In genomic region chr13:112799394-112799793, GRCh38 we compare ENCODE assay signal across 20 cellular contexts.
DNase-seq lines count a peak whose midpoint lies in the region; ATAC-seq, FAIRE-seq and TF ChIP-seq lines count a peak whose summit lies in the region.
"Had no signal": no experiment of that assay in that cellular context is flagged by ENCODE, and none has a peak within 500 bp of the region (broad histone marks: within the 10 kb centered on the region; RNA-seq: fewer than 3 reads in every experiment).

No MANE protein-coding gene starts in this region.

- H3K4me3 ChIP-seq in endothelial cell of umbilical vein (replicated peaks in 1 of 3; ENCODE audit: insufficient read depth in 1 of 3, low read depth in 1 of 3, low read length in 3 of 3) = no peak overlapping the region

- CTCF ChIA-PET in endothelial cell of umbilical vein (lab: Charles Lee) = no interaction called here

- H3K4me2 ChIP-seq in endothelial cell of umbilical vein (ENCODE audit: insufficient read depth, low read length) = no peak overlapping the region

- H3K36me3 ChIP-seq in endothelial cell of umbilical vein (ENCODE audit: control insufficient read depth in 2 of 2, extremely low read depth in 1 of 2, insufficient read depth in 2 of 2, low read length in 2 of 2) = no peaks in the 10 kb centered on the region
- H3K36me3 ChIP-seq: BE2C had no signal

- no peak for ATAC-seq in HG03439 (IDR thresholded peaks at IDR 0.05; ENCODE audit: unreplicated experiment)
- no peak for ATAC-seq in HG02642 (IDR thresholded peaks at IDR 0.05; ENCODE audit: poor library complexity, unreplicated experiment)

- POLR2A ChIA-PET in endothelial cell of umbilical vein (lab: Charles Lee) = no interaction called here

- H4K20me1 ChIP-seq in endothelial cell of umbilical vein (replicated peaks; ENCODE audit: control insufficient read depth, extremely low read depth, insufficient read depth, low read length) = no peaks in the 10 kb centered on the region

- no peaks in the 10 kb centered on the region for H3K27me3 Mint-ChIP-seq in progenitor cell of endocrine pancreas
- H3K27me3 Mint-ChIP-seq: CD4-positive, CD25-positive, alpha-beta regulatory T cell; CD8-positive, alpha-beta memory T cell; IgD-negative memory B cell had no signal

- no TSS peak for BruUV-seq in endothelial cell of umbilical vein (replicated peaks; lab: Mats Ljungman, UMichigan)

- no peak overlapping the region for H3K9ac ChIP-seq in endothelial cell of umbilical vein (replicated peaks; ENCODE audit: extremely low read depth, insufficient read depth, low read length)

- intact Hi-C loops in endothelial cell of umbilical vein (cut with micrococcal nuclease) = no loop called here

- H3K4me1 ChIP-seq in endothelial cell of umbilical vein (ENCODE audit: control insufficient read depth, extremely low read depth, insufficient read depth, low read length) = no peaks in the 10 kb centered on the region
- H3K4me1 ChIP-seq: BE2C had no signal

- H3K4me3 Mint-ChIP-seq in progenitor cell of endocrine pancreas (ENCODE audit: low read depth) = no peak overlapping the region
- H3K4me3 Mint-ChIP-seq: CD8-positive, alpha-beta memory T cell; H9 had no signal

- H3K27ac Mint-ChIP-seq in progenitor cell of endocrine pancreas = peak overlapping the region; percentile 48
- H3K27ac Mint-ChIP-seq: CD4-positive, CD25-positive, alpha-beta regulatory T cell; CD8-positive, alpha-beta memory T cell; H9 had no signal

- no peaks in the 10 kb centered on the region for H3K9me3 ChIP-seq in endothelial cell of umbilical vein (replicated peaks; ENCODE audit: control insufficient read depth, insufficient read depth, low read length)
- H3K9me3 ChIP-seq: BE2C had no signal

- H3K9me1 ChIP-seq in endothelial cell of umbilical vein (replicated peaks; ENCODE audit: control insufficient read depth, extremely low read depth, insufficient read depth, low read length) = no peaks in the 10 kb centered on the region

- no peak overlapping the region for H3K27ac ChIP-seq in endothelial cell of umbilical vein (ENCODE audit: insufficient read depth, low read depth, low read length)
- H3K27ac ChIP-seq: HL-60 had no signal

- dilution Hi-C loops in endothelial cell of umbilical vein (cut with MboI; ENCODE audit: extremely low pct_ligation_motif_present, low sequenced_read_pairs) = no loop called here

- peaks cover under 1% of the 10 kb centered on the region for H3K4me1 Mint-ChIP-seq in progenitor cell of endocrine pancreas (ENCODE audit: low read depth)

- TF ChIP-seq CTCF in endothelial cell of umbilical vein (IDR thresholded peaks at IDR 0.05; ENCODE audit: extremely low read depth in 1 of 2, insufficient read depth in 1 of 2, low read depth in 1 of 2, low read length in 2 of 2) = no peak
- no peak for TF ChIP-seq CTCF in progenitor cell of endocrine pancreas (IDR thresholded peaks at IDR 0.05; ENCODE audit: unreplicated experiment)

- H3K36me3 Mint-ChIP-seq in progenitor cell of endocrine pancreas (ENCODE audit: insufficient read depth) = peaks cover 41% of the 10 kb centered on the region

- H3K79me2 ChIP-seq in endothelial cell of umbilical vein (ENCODE audit: control insufficient read depth, insufficient read depth, low read length) = no peaks in the 10 kb centered on the region

- in situ Hi-C loops in SK-MEL-5 (cut with HindIII; ENCODE audit: low pct_unique_long_range_greater_than_20kb, low sequenced_read_pairs) = no loop called here

- H2AFZ ChIP-seq in endothelial cell of umbilical vein (ENCODE audit: low read depth, low read length) = no peak overlapping the region

- peaks cover 20% of the 10 kb centered on the region for H3K9me3 Mint-ChIP-seq in progenitor cell of endocrine pancreas (ENCODE audit: low read depth)

- no peak for DNase-seq in GM12892 (ENCODE audit: insufficient read length)
- DNase-seq in SK-MEL-5 (ENCODE audit: low read depth, low spot score) = peak; percentile 20
- no peak for DNase-seq in endothelial cell of umbilical vein (ENCODE audit: low read depth, low spot score)
- no peak for DNase-seq in progenitor cell of endocrine pancreas (ENCODE audit: low spot score, unreplicated experiment)
- DNase-seq in stimulated activated CD4-positive, alpha-beta T cell treated with anti-CD3 and anti-CD28 coated beads, Interleukin-1b, Interleukin-23, amount 100 ng/mL, for 48 hours = no peak
- DNase-seq: ACHN; BE2C; C1 segment of cervical spinal cord; CD4-positive, CD25-positive, alpha-beta regulatory T cell; CD8-positive, alpha-beta memory T cell; COR-L47; DMS 273 treated with DMSO at 0.1 percent for 48 hours; GDM1; H9; KBM-7 had no signal

- TF ChIP-seq POLR2A in GM12892 (IDR thresholded peaks at IDR 0.05; ENCODE audit: low read depth, low read length) (no peak), endothelial cell of umbilical vein (IDR thresholded peaks at IDR 0.05; ENCODE audit: low read depth, low read length) (no peak)

- FAIRE-seq in GM12892 (lab: Jason Lieb, UNC) (peak; percentile 46), endothelial cell of umbilical vein (lab: Jason Lieb, UNC) (peak; percentile 37)
- FAIRE-seq: HTR-8/SVneo had no signal

- no peaks in the 10 kb centered on the region for H3K27me3 ChIP-seq in endothelial cell of umbilical vein (ENCODE audit: control insufficient read depth in 2 of 2, insufficient read depth in 2 of 2, low read length in 2 of 2)
- H3K27me3 ChIP-seq: BE2C had no signal

TF ChIP-seq in endothelial cell of umbilical vein, 7 proteins besides CTCF, POLR2A, EP300 and RAD21:
- TF ChIP-seq MAX (IDR thresholded peaks at IDR 0.05; ENCODE audit: insufficient read depth, insufficient read length) (no peak), FOS (IDR thresholded peaks at IDR 0.05; ENCODE audit: borderline replicate concordance, insufficient read depth, low read length) (no peak), GATA2 (IDR thresholded peaks at IDR 0.05; ENCODE audit: insufficient read depth, insufficient read length, low read depth, low read length) (no peak), POLR2AphosphoS5 (IDR thresholded peaks at IDR 0.05; ENCODE audit: insufficient read depth, low read depth, low read length) (no peak), EZH2 (IDR thresholded peaks at IDR 0.05; ENCODE audit: borderline replicate concordance, low read depth, low read length, severe bottlenecking) (no peak), JUN (IDR thresholded peaks at IDR 0.05; ENCODE audit: borderline replicate concordance, insufficient read depth, insufficient read length, low read depth) (no peak), MYC (IDR thresholded peaks at IDR 0.05; ENCODE audit: low read depth, low read length) (no peak)
TF ChIP-seq in endothelial cell of umbilical vein: peak in this region for 0.
